22 cellular contexts compared by ENCODE assay signal in genomic region chr10:83666762-83667161, GRCh38.
"Had no signal": no experiment of that assay in that cellular context is flagged by ENCODE, and none has a peak within 500 bp of the region (broad histone marks: within the 10 kb centered on the region; RNA-seq: fewer than 3 reads in every experiment).

No MANE protein-coding gene starts in this region.

- H3K4me1 Mint-ChIP-seq: activated CD4-positive, alpha-beta memory T cell treated with anti-CD3 and anti-CD28 coated beads, Interleukin-2, amount 10 ng/mL, durations not matched to agents 7 days and 5 days; activated naive CD8-positive, alpha-beta T cell treated with anti-CD3 and anti-CD28 coated beads, Interleukin-2, amount 10 ng/mL, durations not matched to agents 7 days and 5 days; central memory CD8-positive, alpha-beta T cell; endodermal cell; memory B cell had no signal

- H3K36me3 ChIP-seq: sigmoid colon had no signal

- H3K27ac ChIP-seq: foreskin keratinocyte, psoas muscle, sigmoid colon, testis, VCaP had no signal

- H3K9me3 Mint-ChIP-seq: activated naive CD8-positive, alpha-beta T cell treated with anti-CD3 and anti-CD28 coated beads, Interleukin-2, amount 10 ng/mL, durations not matched to agents 7 days and 5 days; central memory CD8-positive, alpha-beta T cell; dendritic cell treated with granulocyte-macrophage colony-stimulating factor and Interleukin-4, amounts not matched to agents 40 ng/mL and 50 ng/mL, for 4 days; endodermal cell; nephron progenitor cell had no signal

- H3K4me1 ChIP-seq: foreskin keratinocyte, psoas muscle, sigmoid colon, testis had no signal

- H3K4me3 Mint-ChIP-seq: activated CD4-positive, alpha-beta memory T cell treated with anti-CD3 and anti-CD28 coated beads, Interleukin-2, amount 10 ng/mL, durations not matched to agents 7 days and 5 days; activated naive CD8-positive, alpha-beta T cell treated with anti-CD3 and anti-CD28 coated beads, Interleukin-2, amount 10 ng/mL, durations not matched to agents 7 days and 5 days; central memory CD8-positive, alpha-beta T cell; dendritic cell treated with granulocyte-macrophage colony-stimulating factor and Interleukin-4, amounts not matched to agents 40 ng/mL and 50 ng/mL, for 4 days; endodermal cell; memory B cell; nephron progenitor cell had no signal

- ATAC-seq: esophagus mucosa; foreskin keratinocyte; left lobe of liver; psoas muscle; stimulated activated naive CD8-positive, alpha-beta T cell treated with anti-CD3 and anti-CD28 coated beads, Interleukin-15, Interleukin-2, amounts not matched to agents 100 U/mL and 50 U/mL, for 24 hours had no signal

- H3K4me3 ChIP-seq: psoas muscle, sigmoid colon, testis had no signal

- H3K9me3 ChIP-seq: testis had no signal

- H3K36me3 Mint-ChIP-seq: activated naive CD8-positive, alpha-beta T cell treated with anti-CD3 and anti-CD28 coated beads, Interleukin-2, amount 10 ng/mL, durations not matched to agents 7 days and 5 days; memory B cell had no signal

- DNase-seq: activated CD4-positive, alpha-beta memory T cell treated with anti-CD3 and anti-CD28 coated beads, Interleukin-2, amount 10 ng/mL, durations not matched to agents 7 days and 5 days; activated CD8-positive, alpha-beta memory T cell treated with anti-CD3 and anti-CD28 coated beads, Interleukin-2, amount 50 U/mL, for 48 hours; activated naive CD8-positive, alpha-beta T cell treated with anti-CD3 and anti-CD28 coated beads, Interleukin-2, amount 10 ng/mL, durations not matched to agents 7 days and 5 days; endodermal cell; head of caudate nucleus; islet precursor cell; nephron progenitor cell; psoas muscle; sigmoid colon; stimulated activated CD4-positive, alpha-beta T cell treated with anti-CD3 and anti-CD28 coated beads, Interleukin-2, amount 100 ng/mL, for 48 hours; stimulated activated CD8-positive, alpha-beta memory T cell treated with anti-CD3 and anti-CD28 coated beads, Interleukin-4, amount 100 ng/mL, for 48 hours; stimulated activated naive CD8-positive, alpha-beta T cell treated with anti-CD3 and anti-CD28 coated beads, Interleukin-15, Interleukin-2, amounts not matched to agents 100 U/mL and 50 U/mL, for 24 hours; SW 1271; T1000; testis had no signal

- H3K27me3 Mint-ChIP-seq: activated CD4-positive, alpha-beta memory T cell treated with anti-CD3 and anti-CD28 coated beads, Interleukin-2, amount 10 ng/mL, durations not matched to agents 7 days and 5 days; activated naive CD8-positive, alpha-beta T cell treated with anti-CD3 and anti-CD28 coated beads, Interleukin-2, amount 10 ng/mL, durations not matched to agents 7 days and 5 days; central memory CD8-positive, alpha-beta T cell; dendritic cell treated with granulocyte-macrophage colony-stimulating factor and Interleukin-4, amounts not matched to agents 40 ng/mL and 50 ng/mL, for 4 days; memory B cell had no signal

- H3K27me3 ChIP-seq: foreskin keratinocyte, sigmoid colon, testis had no signal

- H3K27ac Mint-ChIP-seq: activated CD4-positive, alpha-beta memory T cell treated with anti-CD3 and anti-CD28 coated beads, Interleukin-2, amount 10 ng/mL, durations not matched to agents 7 days and 5 days; activated naive CD8-positive, alpha-beta T cell treated with anti-CD3 and anti-CD28 coated beads, Interleukin-2, amount 10 ng/mL, durations not matched to agents 7 days and 5 days; dendritic cell treated with granulocyte-macrophage colony-stimulating factor and Interleukin-4, amounts not matched to agents 40 ng/mL and 50 ng/mL, for 4 days; endodermal cell; memory B cell; nephron progenitor cell had no signal
